Comparison of ENCODE assay signal across 10 cellular contexts in the genomic region with DNA sequence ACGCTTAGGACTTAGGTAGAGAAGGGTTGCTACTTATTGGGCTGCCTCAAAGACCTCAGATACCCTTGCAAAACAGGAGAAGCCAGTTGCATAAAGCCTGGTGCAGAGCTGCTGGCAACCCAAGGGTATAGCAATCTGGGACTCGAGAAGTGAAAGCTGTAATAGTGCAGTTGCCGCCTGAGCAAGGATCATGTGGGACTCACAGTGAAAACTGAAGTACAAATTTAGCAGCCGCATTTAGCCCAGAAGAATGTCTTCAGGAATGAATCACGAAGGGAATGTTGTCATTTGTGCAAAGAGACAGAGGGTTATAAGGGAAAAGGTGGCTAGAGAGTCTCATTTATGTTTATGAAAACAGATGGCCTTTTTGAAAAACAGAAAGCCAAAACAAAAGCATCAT.
DNase-seq lines count a peak whose midpoint lies in the region; ATAC-seq and TF ChIP-seq lines count a peak whose summit lies in the region.
"Had no signal": no experiment of that assay in that cellular context is flagged by ENCODE, and none has a peak within 500 bp of the region (broad histone marks: within the 10 kb centered on the region; RNA-seq: fewer than 3 reads in every experiment).

No MANE protein-coding gene starts in this region.

- H3K36me3 ChIP-seq in BLaER1 (no peaks in the 10 kb centered on the region), PC-3 (ENCODE audit: low read depth, low read length) (no peaks in the 10 kb centered on the region)

- no peaks in the 10 kb centered on the region for H3K9me2 ChIP-seq in PC-3 (replicated peaks; ENCODE audit: low read length)

- intact Hi-C loops in PC-3 (cut with micrococcal nuclease): no loop called here

- H4K20me1 ChIP-seq in BLaER1 (no peaks in the 10 kb centered on the region), PC-3 (ENCODE audit: low read length) (no peaks in the 10 kb centered on the region)

- BruUV-seq in PC-3 (replicated peaks; lab: Mats Ljungman, UMichigan): no TSS peak

- H3K4me3 ChIP-seq in BLaER1 (no peak overlapping the region), PC-3 (ENCODE audit: low read length) (no peak overlapping the region)

- H3K27me3 ChIP-seq in BLaER1: no peaks in the 10 kb centered on the region
- H3K27me3 ChIP-seq in PC-3 (ENCODE audit: low read length): peaks cover 61% of the 10 kb centered on the region

- H3K9ac ChIP-seq in BLaER1: peak overlapping the region; percentile 46; the same call in 1 of the 2 replicates
- no peak overlapping the region for H3K9ac ChIP-seq in PC-3 (ENCODE audit: low read length)

- H3K4me1 ChIP-seq in BLaER1 (peaks cover 79% of the 10 kb centered on the region), PC-3 (ENCODE audit: insufficient read depth, low read length) (no peaks in the 10 kb centered on the region)

- H3K27ac ChIP-seq in BLaER1: peak overlapping the region; percentile 62; the same call in 1 of the 2 replicates
- H3K27ac ChIP-seq in PC-3 (ENCODE audit: low read length): no peak overlapping the region

- H3K79me2 ChIP-seq in PC-3 (ENCODE audit: low read length): no peaks in the 10 kb centered on the region

- POLR2A ChIA-PET in PC-3 (lab: Charles Lee; ENCODE audit: unreplicated experiment): no interaction called here

- no peaks in the 10 kb centered on the region for H3F3A ChIP-seq in PC-3 (ENCODE audit: low read length, unreplicated experiment)

- H3K9me3 ChIP-seq in BLaER1 (no peaks in the 10 kb centered on the region), PC-3 (ENCODE audit: low read length) (no peaks in the 10 kb centered on the region)

- DNase-seq in PC-3 (peak; percentile 17), fibroblast of peridontal ligament (ENCODE audit: extremely low read depth) (peak; percentile 89), occipital lobe (lab: John Stamatoyannopoulos, UW) (peak; percentile 74), RKO (ENCODE audit: low spot score) (no peak)
- DNase-seq in activated naive CD4-positive, alpha-beta T cell treated with anti-CD3 and anti-CD28 coated beads, Interleukin-2, amount 50 U/mL, for 16 hours: no peak
- DNase-seq: COR-L47, NCI-H2171 had no signal

- no peak for ATAC-seq in PC-3
- ATAC-seq in HG03097 (IDR thresholded peaks at IDR 0.05; ENCODE audit: low FRiP score, unreplicated experiment): no peak
- ATAC-seq in GM18861 (IDR thresholded peaks at IDR 0.05; ENCODE audit: unreplicated experiment): no peak

- no peak overlapping the region for H2AFZ ChIP-seq in PC-3 (ENCODE audit: low read length)

- TF ChIP-seq CTCF in PC-3 (conservative IDR thresholded peaks at IDR 0.05; ENCODE audit: low read depth, low read length): no peak

- H3K4me2 ChIP-seq in BLaER1 (peak overlapping the region; percentile 80), PC-3 (ENCODE audit: low read length) (no peak overlapping the region)

- CTCF ChIA-PET in PC-3 (lab: Charles Lee): no interaction called here

Comparison
In these comparisons a context has a peak if more than half of its experiments do, and no peak if none do; other contexts are left out.
1. DNase-seq: peak in PC-3 (single experiment), fibroblast of peridontal ligament (single experiment) and occipital lobe (single experiment); none in RKO (single experiment) and activated naive CD4-positive, alpha-beta T cell treated with anti-CD3 and anti-CD28 coated beads, Interleukin-2, amount 50 U/mL, for 16 hours (single experiment).